Comparison of ENCODE assay signal across 11 cellular contexts in the genomic region with DNA sequence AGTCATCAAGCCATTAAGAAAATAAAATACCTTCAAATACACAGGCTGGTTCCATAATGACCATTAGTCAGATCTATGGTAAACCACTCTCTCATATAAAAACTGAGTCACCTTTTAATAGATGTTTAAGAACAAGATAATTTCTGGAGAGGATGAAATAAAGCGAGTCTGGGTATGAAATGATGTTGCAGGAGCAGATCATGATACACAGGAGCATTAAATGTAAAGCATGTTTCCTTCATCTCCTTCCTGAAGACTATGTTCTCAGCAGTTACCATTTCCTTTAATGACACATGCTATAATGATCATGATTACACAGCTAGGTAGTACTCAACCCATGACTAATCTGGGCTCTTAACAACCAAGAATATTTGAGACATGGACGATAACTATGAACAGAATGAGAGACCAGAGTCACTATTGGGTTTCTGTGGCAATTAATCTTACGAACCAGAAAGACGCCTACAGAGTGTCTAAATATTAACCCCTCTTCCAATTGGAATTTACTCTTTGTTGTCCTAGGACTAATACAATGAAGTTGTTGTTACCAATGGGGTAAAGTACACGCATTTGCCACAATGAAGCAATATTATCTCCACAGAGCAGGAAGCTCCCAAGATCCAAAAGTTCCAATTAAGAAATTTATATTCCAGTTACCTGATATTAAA.
A peak's percentile ranks its signal among the peaks of the same experiment; 100 is the strongest.
DNase-seq lines count a peak whose midpoint lies in the region; ATAC-seq and TF ChIP-seq lines count a peak whose summit lies in the region.
"Had no signal": no experiment of that assay in that cellular context is flagged by ENCODE, and none has a peak within 500 bp of the region (broad histone marks: within the 10 kb centered on the region; RNA-seq: fewer than 3 reads in every experiment).

No MANE protein-coding gene starts in this region.

- H3K27me3 ChIP-seq in endodermal cell (ENCODE audit: control insufficient read depth, insufficient read depth, low read length, poor library complexity, severe bottlenecking) (no peaks in the 10 kb centered on the region), Karpas-422 (ENCODE audit: low read length) (no peaks in the 10 kb centered on the region)
- H3K27me3 ChIP-seq: Peyer's patch had no signal

- 75% methylated on average over 4 to 5 of the region's 5 CpGs for WGBS in endodermal cell (ENCODE audit: insufficient coverage in 1 of 2, insufficient read length in 1 of 2), 2 experiments

- H3K9me3 ChIP-seq in endodermal cell (ENCODE audit: control insufficient read depth, low read length) (no peaks in the 10 kb centered on the region), Karpas-422 (ENCODE audit: low read length) (no peaks in the 10 kb centered on the region)
- H3K9me3 ChIP-seq: lower lobe of right lung, Peyer's patch had no signal

- peaks cover 41 to 44% of the 10 kb centered on the region in 2 donors for H3K4me1 Mint-ChIP-seq in natural killer cell treated with Interleukin-12 subunit alpha and Interleukin-12 subunit beta and Interleukin-15 and Interleukin-18, amount 100 ng/mL, for 72 hours (ENCODE audit: low read depth in 2 of 2)
- H3K4me1 Mint-ChIP-seq in endodermal cell: peaks cover 12% of the 10 kb centered on the region

- no peaks in the 10 kb centered on the region for H3K9me3 Mint-ChIP-seq in natural killer cell treated with Interleukin-12 subunit alpha and Interleukin-12 subunit beta and Interleukin-15 and Interleukin-18, amount 100 ng/mL, for 72 hours
- H3K9me3 Mint-ChIP-seq in endodermal cell: no peaks in the 10 kb centered on the region

- no peak for TF ChIP-seq CTCF in endodermal cell (conservative IDR thresholded peaks at IDR 0.05)

- H3K4me3 ChIP-seq in endodermal cell (ENCODE audit: low read length) (no peak overlapping the region), Karpas-422 (ENCODE audit: low read length) (no peak overlapping the region)
- H3K4me3 ChIP-seq: lower lobe of right lung, Peyer's patch had no signal

- no peak overlapping the region for H2AFZ ChIP-seq in Karpas-422 (ENCODE audit: low read length)

- peak overlapping the region in 1 of 2 donors; percentile 85 for H3K27ac Mint-ChIP-seq in natural killer cell treated with Interleukin-12 subunit alpha and Interleukin-12 subunit beta and Interleukin-15 and Interleukin-18, amount 100 ng/mL, for 72 hours
- H3K27ac Mint-ChIP-seq in endodermal cell: no peak overlapping the region

- H3K27ac ChIP-seq in endodermal cell (ENCODE audit: low read depth, low read length) (no peak overlapping the region), Karpas-422 (ENCODE audit: low read length) (no peak overlapping the region)
- H3K27ac ChIP-seq: lower lobe of right lung had no signal

- H3K4me1 ChIP-seq in endodermal cell (ENCODE audit: control insufficient read depth, insufficient read depth, low read length) (no peaks in the 10 kb centered on the region), Karpas-422 (ENCODE audit: low read length) (peaks cover 10% of the 10 kb centered on the region)
- H3K4me1 ChIP-seq: Peyer's patch had no signal

- peaks cover 4% of the 10 kb centered on the region for H3K36me3 Mint-ChIP-seq in natural killer cell treated with Interleukin-12 subunit alpha and Interleukin-12 subunit beta and Interleukin-15 and Interleukin-18, amount 100 ng/mL, for 72 hours
- H3K36me3 Mint-ChIP-seq in endodermal cell (ENCODE audit: low read depth): peaks cover 2% of the 10 kb centered on the region

- H3K36me3 ChIP-seq in endodermal cell (ENCODE audit: control insufficient read depth, insufficient read depth, low read length): peaks cover 5% of the 10 kb centered on the region
- no peaks in the 10 kb centered on the region for H3K36me3 ChIP-seq in Karpas-422 (ENCODE audit: insufficient read depth, low read length)
- H3K36me3 ChIP-seq: lower lobe of right lung, Peyer's patch had no signal

- H3K79me2 ChIP-seq in Karpas-422 (ENCODE audit: low read length): no peaks in the 10 kb centered on the region

- H3K9ac ChIP-seq in endodermal cell (ENCODE audit: extremely low read depth, low read length, poor library complexity, severe bottlenecking): no peak overlapping the region
- H3K9ac ChIP-seq in Karpas-422 (ENCODE audit: low read length): no peak overlapping the region

- DNase-seq in EH (ENCODE audit: low read depth) (peak; percentile 85), NCI-H226 (peak; percentile 32), endodermal cell (no peak), Karpas-422 (no peak), OCI-M2 (lab: John Stamatoyannopoulos, UW; ENCODE audit: unreplicated experiment) (no peak)
- DNase-seq in natural killer cell treated with Interleukin-12 subunit alpha and Interleukin-12 subunit beta and Interleukin-15 and Interleukin-18, amount 100 ng/mL, for 72 hours (ENCODE audit: low spot score): no peak
- DNase-seq: lower lobe of right lung, Peyer's patch, substantia nigra had no signal

- no peaks in the 10 kb centered on the region for H3K27me3 Mint-ChIP-seq in natural killer cell treated with Interleukin-12 subunit alpha and Interleukin-12 subunit beta and Interleukin-15 and Interleukin-18, amount 100 ng/mL, for 72 hours
- no peaks in the 10 kb centered on the region for H3K27me3 Mint-ChIP-seq in endodermal cell (ENCODE audit: insufficient read depth)

- H3K4me2 ChIP-seq in Karpas-422 (ENCODE audit: low read depth, low read length, poor library complexity, severe bottlenecking): no peak overlapping the region

- ATAC-seq in esophagus mucosa (peak; percentile 92), HG03354 (IDR thresholded peaks at IDR 0.05; ENCODE audit: poor library complexity, severe bottlenecking, unreplicated experiment) (no peak)
- peak; percentile 59 to 61 for ATAC-seq in natural killer cell treated with Interleukin-12 subunit alpha and Interleukin-12 subunit beta and Interleukin-15 and Interleukin-18, amount 100 ng/mL, for 72 hours

- H3K4me3 Mint-ChIP-seq in natural killer cell treated with Interleukin-12 subunit alpha and Interleukin-12 subunit beta and Interleukin-15 and Interleukin-18, amount 100 ng/mL, for 72 hours: no peak overlapping the region
- no peak overlapping the region for H3K4me3 Mint-ChIP-seq in endodermal cell

- H3K9me2 ChIP-seq in Karpas-422 (replicated peaks; ENCODE audit: insufficient read depth, low read length): no peaks in the 10 kb centered on the region

- H4K20me1 ChIP-seq in Karpas-422 (ENCODE audit: insufficient read depth, low read depth, low read length): no peaks in the 10 kb centered on the region; the same call in 1 of the 2 replicates

Comparison
In these comparisons a context has a peak if more than half of its experiments do, and no peak if none do; other contexts are left out.
1. DNase-seq: peak in EH (single experiment) and NCI-H226 (single experiment); none in natural killer cell treated with Interleukin-12 subunit alpha and Interleukin-12 subunit beta and Interleukin-15 and Interleukin-18, amount 100 ng/mL, for 72 hours (single experiment), endodermal cell (single experiment), Karpas-422 (single experiment) and OCI-M2 (single experiment).